Comparison of ENCODE assay signal across 8 cellular contexts in genomic region chr4:6332042-6332668, GRCh38.
A peak's percentile ranks its signal among the peaks of the same experiment; 100 is the strongest.
DNase-seq lines count a peak whose midpoint lies in the region; ATAC-seq and TF ChIP-seq lines count a peak whose summit lies in the region.

No MANE protein-coding gene starts in this region.

- H3K9me3 ChIP-seq in smooth muscle cell (replicated peaks; ENCODE audit: low read depth): no peaks in the 10 kb centered on the region

- DNase-seq in EL: peak; percentile 30
- DNase-seq in SK-MEL-5 (ENCODE audit: low read depth, low spot score): peak; percentile 46
- DNase-seq in foreskin keratinocyte: no peak
- no peak for DNase-seq in smooth muscle cell (lab: John Stamatoyannopoulos, UW; ENCODE audit: unreplicated experiment)
- DNase-seq in SHP77 (lab: John Stamatoyannopoulos, UW): no peak
- DNase-seq in lower leg skin (ENCODE audit: low spot score in 2 of 2): no peak
- DNase-seq in sciatic nerve (ENCODE audit: low spot score): no peak

- no peak for ATAC-seq in foreskin keratinocyte
- no peak for ATAC-seq in sciatic nerve

- H2AFZ ChIP-seq in smooth muscle cell (ENCODE audit: low read depth): no peak overlapping the region

- intact Hi-C loops in lower leg skin (cut with DNase I; ENCODE audit: low total_unique reads) (no loop called here), sciatic nerve (cut with DNase I) (no loop called here)

- H3K27me3 ChIP-seq in foreskin keratinocyte (no peaks in the 10 kb centered on the region), smooth muscle cell (ENCODE audit: low read depth) (no peaks in the 10 kb centered on the region)

- no peak overlapping the region for H3K9ac ChIP-seq in smooth muscle cell (ENCODE audit: low read depth)

- TF ChIP-seq CTCF in 22Rv1 (IDR thresholded peaks at IDR 0.05) (peak; percentile 87), foreskin keratinocyte (conservative IDR thresholded peaks at IDR 0.05) (peak; percentile 67), smooth muscle cell (IDR thresholded peaks at IDR 0.05; ENCODE audit: borderline replicate concordance, insufficient read depth, poor library complexity, severe bottlenecking) (peak; percentile 72), lower leg skin (IDR thresholded peaks at IDR 0.05) (no peak)

- H3K4me1 ChIP-seq in foreskin keratinocyte: no peaks in the 10 kb centered on the region
- no peaks in the 10 kb centered on the region for H3K4me1 ChIP-seq in smooth muscle cell (ENCODE audit: low read depth)

- in situ Hi-C loops in SK-MEL-5 (cut with HindIII; ENCODE audit: low pct_unique_long_range_greater_than_20kb, low sequenced_read_pairs): no loop called here

- no peak overlapping the region for H3K27ac ChIP-seq in 22Rv1
- H3K27ac ChIP-seq in foreskin keratinocyte: no peak overlapping the region
- no peak overlapping the region for H3K27ac ChIP-seq in smooth muscle cell (ENCODE audit: low read depth)

- H3K4me3 ChIP-seq in smooth muscle cell (no peak overlapping the region), lower leg skin (ENCODE audit: low read depth, poor library complexity, severe bottlenecking) (no peak overlapping the region)

- no peaks in the 10 kb centered on the region for H3K36me3 ChIP-seq in smooth muscle cell (ENCODE audit: low read depth)

- H3K79me2 ChIP-seq in smooth muscle cell (ENCODE audit: low read depth): no peaks in the 10 kb centered on the region

- 59% methylated on average over 18 of the region's 18 CpGs for WGBS in smooth muscle cell (ENCODE audit: low lambda C conversion rate)
- 63 to 74% methylated on average over 15 to 18 of the region's 18 CpGs for WGBS in lower leg skin, 2 donors

- no peak overlapping the region for H3K4me2 ChIP-seq in smooth muscle cell

- no peak for TF ChIP-seq POLR2A in lower leg skin (IDR thresholded peaks at IDR 0.05)

- H3F3A ChIP-seq in smooth muscle cell (ENCODE audit: low read depth): no peaks in the 10 kb centered on the region

- no peaks in the 10 kb centered on the region for H4K20me1 ChIP-seq in smooth muscle cell (ENCODE audit: low read depth)

Comparison
In these comparisons a context has a peak if more than half of its experiments do, and no peak if none do; other contexts are left out.
1. CTCF ChIP-seq: peak in 22Rv1 (single experiment), foreskin keratinocyte (single experiment) and smooth muscle cell (single experiment); none in lower leg skin (0 of 3).
2. DNase-seq: peak in EL (single experiment) and SK-MEL-5 (single experiment); none in foreskin keratinocyte (0 of 2), smooth muscle cell (single experiment), SHP77 (0 of 2), lower leg skin (0 of 2) and sciatic nerve (single experiment).